ENCODE assay signal across 26 cellular contexts in genomic region chr10:12406764-12407400, GRCh38. TPM values are rescaled to one million over a fixed set of nuclear protein-coding genes. Genes with fewer than 3 reads are reported as not detected.
DNase-seq lines count a peak whose midpoint lies in the region; ATAC-seq, FAIRE-seq and TF ChIP-seq lines count a peak whose summit lies in the region.
"Had no signal": no experiment of that assay in that cellular context is flagged by ENCODE, and none has a peak within 500 bp of the region (broad histone marks: within the 10 kb centered on the region; RNA-seq: fewer than 3 reads in every experiment).

No MANE protein-coding gene starts in this region.

- H3K9ac ChIP-seq in H1 (replicated peaks in 1 of 4; ENCODE audit: extremely low read depth in 1 of 4, low read depth in 3 of 4, low read length in 3 of 4): no peak overlapping the region
- H3K9ac ChIP-seq: GM23248 had no signal

- TF ChIP-seq POLR2A in A549 (IDR thresholded peaks at IDR 0.05; ENCODE audit: low read length) (no peak), H1 (IDR thresholded peaks at IDR 0.05; ENCODE audit: control extremely low read depth in 1 of 2, low read depth in 2 of 2, low read length in 2 of 2) (no peak), thyroid gland (IDR thresholded peaks at IDR 0.05) (no peak)

- H2BK5ac ChIP-seq in H1 (ENCODE audit: low read depth, low read length): no peak overlapping the region

- H3K27me3 ChIP-seq in H7 (ENCODE audit: control insufficient read depth, insufficient read depth, low read length): no peaks in the 10 kb centered on the region
- no peaks in the 10 kb centered on the region for H3K27me3 ChIP-seq in H1 (replicated peaks in 1 of 4; ENCODE audit: control insufficient read depth in 3 of 4, extremely low read depth in 1 of 4, insufficient read depth in 3 of 4, low read length in 3 of 4)
- no peaks in the 10 kb centered on the region for H3K27me3 ChIP-seq in thyroid gland
- H3K27me3 ChIP-seq: adrenal gland, SJCRH30 had no signal

- no peak for ATAC-seq in A549
- ATAC-seq in GM19452 (IDR thresholded peaks at IDR 0.05; ENCODE audit: unreplicated experiment): no peak
- ATAC-seq: upper lobe of right lung had no signal

- no peak overlapping the region for H4K5ac ChIP-seq in H1 (ENCODE audit: insufficient read length, low read depth, low read length)

- H3K36me3 Mint-ChIP-seq in mesothelial cell of epicardium: no peaks in the 10 kb centered on the region

- FAIRE-seq in A549 (lab: Jason Lieb, UNC) (no peak), H1 (lab: Jason Lieb, UNC) (no peak)
- FAIRE-seq: RCC 7860 had no signal

- H3K56ac ChIP-seq in H1 (replicated peaks; ENCODE audit: insufficient read length, low read depth, low read length): no peak overlapping the region

- H3K23me2 ChIP-seq in H1 (ENCODE audit: low read depth, low read length): no peaks in the 10 kb centered on the region

- no peak overlapping the region for H3K4ac ChIP-seq in H1 (replicated peaks; ENCODE audit: insufficient read length, low read depth, low read length)

- no peak for DNase-seq in A549 (ENCODE audit: low read depth in 1 of 2, low spot score in 1 of 2)
- peak; percentile 62 for DNase-seq in H7
- DNase-seq in H1 (ENCODE audit: low read depth in 1 of 2, low spot score in 2 of 2): no peak
- peak; percentile 68 for DNase-seq in posterior vena cava (ENCODE audit: low spot score)
- no peak for DNase-seq in thyroid gland
- DNase-seq in NOMO-1 treated with dmso at 0.1 percent for 144 hours (lab: John Stamatoyannopoulos, UW; ENCODE audit: unreplicated experiment): no peak
- no peak for DNase-seq in mesothelial cell of epicardium (ENCODE audit: low spot score in 2 of 2, unreplicated experiment in 2 of 2)
- DNase-seq: activated CD4-positive, alpha-beta T cell treated with anti-CD3 and anti-CD28 coated beads, Interleukin-2, amount 50 U/mL, for 48 hours; activated naive CD4-positive, alpha-beta T cell; C1 segment of cervical spinal cord; cortex of kidney; GM23248; kidney glomerular epithelial cell; midbrain; NCI-H1105 treated with DMSO at 0.1 percent for 48 hours; NCI-H510A treated with DMSO at 0.1 percent for 48 hours; NK-92 treated with Interleukin-12 subunit alpha and Interleukin-12 subunit beta, amount 100 ng/mL, for 24 hours; SJCRH30; stomach; upper lobe of right lung had no signal

- H3K27ac Mint-ChIP-seq in mesothelial cell of epicardium: no peak overlapping the region
- H3K27ac Mint-ChIP-seq: nephron; T-helper 2 cell treated with Interferon-gamma antibody and Interleukin-4, amounts not matched to agents 5 μg/mL and 100 μg/mL, for 36 hours had no signal

- 0 out of 2 replicates have a peak overlapping the region, but pooled peaks have one; percentile 1 for H2BK15ac ChIP-seq in H1 (ENCODE audit: low read length)

- no peaks in the 10 kb centered on the region for H3K9me3 ChIP-seq in A549
- H3K9me3 ChIP-seq in H1 (ENCODE audit: insufficient read depth in 2 of 2, low read depth in 1 of 2, low read length in 1 of 2): no peaks in the 10 kb centered on the region
- H3K9me3 ChIP-seq in thyroid gland: no peaks in the 10 kb centered on the region
- H3K9me3 ChIP-seq: adrenal gland, SJCRH30, stomach, upper lobe of right lung had no signal

- H3K4me2 ChIP-seq in A549 (peak overlapping the region; percentile 87), H1 (ENCODE audit: insufficient read depth in 1 of 2, low read depth in 2 of 2, low read length in 2 of 2) (no peak overlapping the region)

- TF ChIP-seq EP300 in A549 (IDR thresholded peaks at IDR 0.05) (no peak), H1 (IDR thresholded peaks at IDR 0.05; ENCODE audit: borderline replicate concordance in 1 of 2, low read depth in 2 of 2, low read length in 2 of 2) (no peak)

- no peak overlapping the region for H2BK20ac ChIP-seq in H1 (ENCODE audit: low read length)

- no peaks in the 10 kb centered on the region for H4K20me1 ChIP-seq in H1 (replicated peaks in 1 of 2; ENCODE audit: control insufficient read depth in 1 of 2, insufficient read depth in 2 of 2, low read length in 2 of 2)

- CTCF ChIA-PET in A549 (lab: Yijun Ruan, JAX): interaction anchor here (0.6 to 3.0 kb wide), 12 partner anchors 19 to 668 kb away, joined by 3 to 31 read pairs (median 4); partner anchors contain the start of gene CAMK1D
- CTCF ChIA-PET in H1 (lab: Charles Lee; ENCODE audit: partially characterized antibody): interaction anchor here (0.6 to 2.3 kb wide), 15 partner anchors 9 to 403 kb away, joined by 3 to 10 read pairs (median 3); no protein-coding TSS in a partner anchor

- no peaks in the 10 kb centered on the region for H3K4me1 Mint-ChIP-seq in mesothelial cell of epicardium

- 94% methylated on average over 9 of the region's 9 CpGs for WGBS in A549 (ENCODE audit: missing lambda C conversion rate)
- WGBS in H1 (ENCODE audit: extremely low coverage in 1 of 2, insufficient coverage in 1 of 2, insufficient read length in 1 of 2, insufficient replicate concordance in 2 of 2, low coverage in 1 of 2, low lambda C conversion rate in 2 of 2, missing lambda C conversion rate in 1 of 2), 2 experiments: 85% methylated on average over 9 of the region's 9 CpGs; no CpG with 5 or more reads in 1 of the 2 experiments
- WGBS in thyroid gland, 2 donors: 94 to 98% methylated on average over 9 of the region's 9 CpGs

- H3K18ac ChIP-seq in H1 (ENCODE audit: extremely low read depth, low read length): no peak overlapping the region

- no peak overlapping the region; the same call in 1 of the 2 replicates for H4K8ac ChIP-seq in H1 (ENCODE audit: extremely low read depth, insufficient read depth, low read length)

- H3K27me3 Mint-ChIP-seq in mesothelial cell of epicardium (ENCODE audit: low read depth): peaks cover 29% of the 10 kb centered on the region

- no peaks in the 10 kb centered on the region for H3K9me3 Mint-ChIP-seq in mesothelial cell of epicardium
- H3K9me3 Mint-ChIP-seq: nephron; T-helper 2 cell treated with Interferon-gamma antibody and Interleukin-4, amounts not matched to agents 5 μg/mL and 100 μg/mL, for 36 hours had no signal

- no peak overlapping the region for H2AFZ ChIP-seq in H1 (ENCODE audit: low read length)
- H2AFZ ChIP-seq: GM23248 had no signal

- H3K79me1 ChIP-seq in H1 (ENCODE audit: low read depth, low read length): no peaks in the 10 kb centered on the region

- no peak for TF ChIP-seq RAD21 in A549 (conservative IDR thresholded peaks at IDR 0.05 in 1 of 2, IDR thresholded peaks at IDR 0.05 in 1 of 2)
- peak; percentile 3 to 28; a peak in 3 of 4 replicates for TF ChIP-seq RAD21 in H1 (IDR thresholded peaks at IDR 0.05 in 1 of 2, conservative IDR thresholded peaks at IDR 0.05 in 1 of 2; ENCODE audit: low read depth in 2 of 2, low read length in 2 of 2)

- H3K4me3 ChIP-seq in A549 (no peak overlapping the region), H7 (ENCODE audit: insufficient read depth, low read depth, low read length) (no peak overlapping the region), H1 (ENCODE audit: extremely low read depth in 1 of 4, insufficient read depth in 2 of 4, low read depth in 3 of 4, low read length in 4 of 4) (no peak overlapping the region), thyroid gland (replicated peaks in 1 of 3) (no peak overlapping the region)
- H3K4me3 ChIP-seq: adrenal gland, GM23248, SJCRH30, skin epidermis, stomach, upper lobe of right lung had no signal

- POLR2A ChIA-PET in A549 (lab: Yijun Ruan, JAX) (interaction anchor here (0.7 kb wide), 2 partner anchors 10 to 51 kb away, joined by 3 read pairs; no protein-coding TSS in a partner anchor), H1 (lab: Charles Lee; ENCODE audit: partially characterized antibody) (no interaction called here)

- peaks cover 27% of the 10 kb centered on the region for H3K4me1 ChIP-seq in A549
- no peaks in the 10 kb centered on the region; a peak in 1 of 7 replicates for H3K4me1 ChIP-seq in H1 (replicated peaks in 1 of 4; ENCODE audit: control insufficient read depth in 3 of 4, insufficient read depth in 4 of 4, low read length in 3 of 4)
- H3K4me1 ChIP-seq in thyroid gland: no peaks in the 10 kb centered on the region
- H3K4me1 ChIP-seq: adrenal gland, SJCRH30, upper lobe of right lung had no signal

- H3K4me3 Mint-ChIP-seq in mesothelial cell of epicardium: no peak overlapping the region
- H3K4me3 Mint-ChIP-seq: nephron; T-helper 2 cell treated with Interferon-gamma antibody and Interleukin-4, amounts not matched to agents 5 μg/mL and 100 μg/mL, for 36 hours had no signal

- no peak overlapping the region for H3K14ac ChIP-seq in H1 (ENCODE audit: insufficient read length)

- no peak overlapping the region for H2BK12ac ChIP-seq in H1 (ENCODE audit: low read depth, low read length)

- no peak overlapping the region for H2BK120ac ChIP-seq in H1 (replicated peaks; ENCODE audit: low read depth, low read length)

- TF ChIP-seq CTCF in A549 (IDR thresholded peaks at IDR 0.05) (no peak), H1 (IDR thresholded peaks at IDR 0.05; ENCODE audit: control extremely low read depth in 1 of 3, insufficient read depth in 1 of 3, low read depth in 1 of 3, low read length in 3 of 3) (peak in 2 of 3 experiments; percentile 12 to 26; a peak in 2 of 4 replicates), thyroid gland (IDR thresholded peaks at IDR 0.05) (no peak), mesothelial cell of epicardium (IDR thresholded peaks at IDR 0.05; ENCODE audit: unreplicated experiment) (no peak)

- H2AK5ac ChIP-seq in H1 (ENCODE audit: low read depth, low read length): no peak overlapping the region; the same call in 1 of the 2 replicates

- H3K36me3 ChIP-seq in H7 (replicated peaks; ENCODE audit: control insufficient read depth, insufficient read depth, low read length): no peaks in the 10 kb centered on the region
- H3K36me3 ChIP-seq in H1 (ENCODE audit: control insufficient read depth in 2 of 4, insufficient read depth in 4 of 4, low read length in 3 of 4): no peaks in the 10 kb centered on the region
- no peaks in the 10 kb centered on the region for H3K36me3 ChIP-seq in thyroid gland
- H3K36me3 ChIP-seq: adrenal gland, SJCRH30, stomach, upper lobe of right lung had no signal

- intact Hi-C loops in posterior vena cava (cut with DNase I): no loop called here
- intact Hi-C loops in thyroid gland (cut with DNase I): no loop called here

- H4K91ac ChIP-seq in H1 (replicated peaks; ENCODE audit: insufficient read length, low read length): no peak overlapping the region

- no peaks in the 10 kb centered on the region for H3K79me2 ChIP-seq in H1 (ENCODE audit: control insufficient read depth in 1 of 2, insufficient read depth in 2 of 2, low read length in 2 of 2)

- no peak overlapping the region for H3K23ac ChIP-seq in H1 (ENCODE audit: insufficient read length)

- H3K27ac ChIP-seq in A549 (peak overlapping the region; percentile 34 to 80; a peak in 5 of 6 replicates), H1 (ENCODE audit: low read depth, low read length) (no peak overlapping the region), thyroid gland (no peak overlapping the region)
- H3K27ac ChIP-seq: adrenal gland, GM23248, SJCRH30, skin epidermis, stomach, upper lobe of right lung had no signal

RNA-seq across cellular contexts. Expression of gene CAMK1D, which starts 57.5 kb away (rescaled TPM):
- polyA plus RNA-seq in A549 (2011; rRNA removed) (12.5 and 15.0 TPM in 2 replicates), A549 (2017; fragmentation: RNase III; extraction: RNeasy Plus Mini Kit Qiagen cat#74134 plus additional on column Dnase treatment) (6.5 to 7.5 TPM (median 6.6 TPM) in 3 replicates), H1 (2011; rRNA removed) (3.5 and 3.6 TPM in 2 replicates)
- 3.2 and 4.0 TPM in 2 replicates for polyA plus RNA-seq in A549 (2012; cell fraction: cytosol; rRNA removed)
- polyA plus RNA-seq in A549 (2012; cell fraction: nucleus; rRNA removed): 4.1 and 5.6 TPM in 2 replicates
- 10.0 and 10.2 TPM in 2 replicates for polyA minus RNA-seq in A549 (2011; rRNA and poly(A)+ RNA removed)
- total RNA-seq in H7 (2014; rRNA removed; shearing (Covaris generic)): 2.9 and 3.4 TPM in 2 replicates
- total RNA-seq in H1 (2021; fragmentation: NEBNext Ultra II Directional; extraction: Animal tissue kit (Norgen Biotek cat#: 25700)): 8.9 and 10.6 TPM in 2 replicates
- 4.5 TPM for polyA plus RNA-seq in H1 (2011; cell fraction: cytosol; rRNA removed)
- 4.1 TPM for polyA plus RNA-seq in H1 (2011; cell fraction: nucleus; rRNA removed)
- 6.4 to 8.3 TPM (median 6.7 TPM) in 4 replicates for polyA plus RNA-seq in H1 (2012, experiment 1 of 2)
- polyA plus RNA-seq in H1 (2012, experiment 2 of 2): 2.7 TPM
- polyA plus RNA-seq in H1 (2013, experiment 1 of 2): 4.8 TPM
- 4.6 TPM for polyA plus RNA-seq in H1 (2013, experiment 2 of 2)
- 6.3 and 6.8 TPM in 2 replicates for polyA minus RNA-seq in H1 (2011; rRNA and poly(A)+ RNA removed)
- polyA minus RNA-seq in H1 (2011; cell fraction: cytosol; rRNA and poly(A)+ RNA removed): 4.6 TPM
- 4.8 TPM for polyA minus RNA-seq in H1 (2011; cell fraction: nucleus; rRNA and poly(A)+ RNA removed)
- total RNA-seq in posterior vena cava (10 to 100 TPM; 12.2 to 17.8 TPM), thyroid gland (10 to 100 TPM; 12.2 to 29.6 (median 17.4) TPM), mesothelial cell of epicardium (5.8 to 7.6 TPM (median 6.2 TPM) in 3 replicates)

Comparison
In these comparisons a context has a peak if more than half of its experiments do, and no peak if none do; other contexts are left out.
1. DNase-seq: peak in H7 (single experiment) and posterior vena cava (single experiment); none in A549 (0 of 2), H1 (0 of 2), thyroid gland (0 of 2), NOMO-1 treated with dmso at 0.1 percent for 144 hours (single experiment) and mesothelial cell of epicardium (0 of 2).
2. H3K27ac ChIP-seq: peak in A549 (2 of 2); none in H1 (single experiment) and thyroid gland (0 of 3).
3. CTCF ChIP-seq: peak in H1 (2 of 3); none in A549 (single experiment), thyroid gland (0 of 6) and mesothelial cell of epicardium (single experiment).
4. Of the 18 proteins assayed by ChIP-seq in both H1 and A549: peak only in H1: CTCF and RAD21; only in A549: none; in both: none; in neither: 16.